ENCODE assay signal across 9 cellular contexts in the genomic region with DNA sequence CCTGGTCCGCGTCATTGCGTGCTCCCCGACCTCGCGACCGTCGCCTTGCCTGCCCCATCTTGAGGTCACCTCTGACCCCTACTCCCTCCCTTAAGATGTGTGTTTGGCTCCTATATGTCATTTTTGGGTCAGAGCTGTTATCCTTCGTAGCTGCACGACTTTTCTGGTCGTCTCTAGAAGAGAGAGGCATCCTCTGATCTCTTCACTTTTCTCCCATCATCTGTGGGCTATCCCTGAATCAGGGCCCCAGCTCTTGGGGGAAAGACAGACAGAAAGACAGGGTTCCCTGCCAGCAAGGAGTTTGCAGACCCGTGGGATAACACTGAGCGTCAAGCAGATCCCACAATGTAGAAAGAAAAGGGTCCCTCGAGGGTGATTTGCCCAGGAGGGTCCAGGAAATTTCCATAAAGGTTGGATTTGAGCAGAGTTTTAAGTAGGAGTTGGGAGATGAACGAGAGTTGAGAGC. TPM values are rescaled to one million over a fixed set of nuclear protein-coding genes. Genes with fewer than 3 reads are reported as not detected.
A peak's percentile ranks its signal among the peaks of the same experiment; 100 is the strongest.
DNase-seq lines count a peak whose midpoint lies in the region; ATAC-seq and TF ChIP-seq lines count a peak whose summit lies in the region.
"Had no signal": no experiment of that assay in that cellular context is flagged by ENCODE, and none has a peak within 500 bp of the region (broad histone marks: within the 10 kb centered on the region; RNA-seq: fewer than 3 reads in every experiment).

No MANE protein-coding gene starts in this region.

- intact Hi-C loops in A673 (cut with micrococcal nuclease; ENCODE audit: unreplicated experiment): loop anchor here (5.0 kb wide), 1 partner anchor 475 kb away; no protein-coding TSS in a partner anchor
- intact Hi-C loops in IMR-90 (cut with micrococcal nuclease): loop anchor here (5.0 kb wide), 2 partner anchors 210 to 585 kb away; a partner anchor contains a TSS

- BruUV-seq in A673 (replicated peaks; lab: Mats Ljungman, UMichigan) (no TSS peak), IMR-90 (replicated peaks; lab: Mats Ljungman, UMichigan) (no TSS peak)

- POLR2A ChIA-PET in A673 (lab: Charles Lee; ENCODE audit: low non-redundant PET): no interaction called here
- POLR2A ChIA-PET in IMR-90 (lab: Charles Lee; ENCODE audit: unreplicated experiment): no interaction called here

- 56% methylated on average over 4 of the region's 15 CpGs; no CpG with 5 or more reads in 1 of the 2 experiments for WGBS in IMR-90 (ENCODE audit: extremely low coverage in 2 of 2, insufficient read length in 1 of 2), 2 experiments

- TF ChIP-seq POLR2A in IMR-90 (IDR thresholded peaks at IDR 0.05; ENCODE audit: low read depth, low read length): no peak

- peak overlapping the region; percentile 89 for H3K14ac ChIP-seq in IMR-90 (replicated peaks; ENCODE audit: low read depth, low read length)

- CTCF ChIA-PET in A673 (lab: Charles Lee): no interaction called here
- CTCF ChIA-PET in IMR-90 (lab: Yijun Ruan, JAX): no interaction called here

- dilution Hi-C loops in IMR-90 (cut with HindIII; ENCODE audit: low sequenced_read_pairs, unreplicated experiment): no loop called here

- H4K91ac ChIP-seq in IMR-90 (ENCODE audit: insufficient read depth, low read depth, low read length): peak overlapping the region; percentile 85

- H2BK20ac ChIP-seq in IMR-90 (ENCODE audit: low read depth, low read length): no peak overlapping the region

- H3K9me1 ChIP-seq in IMR-90 (ENCODE audit: insufficient read depth, low read length): peaks cover 25% of the 10 kb centered on the region

- H3K56ac ChIP-seq in IMR-90 (ENCODE audit: extremely low read depth, insufficient read depth, low read length): peak overlapping the region; percentile 66

- DNase-seq in A673 (ENCODE audit: low spot score) (no peak), IMR-90 (no peak), cardiac fibroblast (ENCODE audit: low read depth in 2 of 2) (no peak), islet precursor cell (no peak)

- no peak overlapping the region for H2BK15ac ChIP-seq in IMR-90 (ENCODE audit: low read depth, low read length)

- H3K27ac ChIP-seq in A673 (ENCODE audit: low read depth, low read length, poor library complexity, severe bottlenecking) (peak overlapping the region; percentile 88), IMR-90 (ENCODE audit: insufficient read depth, low read length) (peak overlapping the region; percentile 67), muscle layer of duodenum (ENCODE audit: low read length) (peak overlapping the region; percentile 88)

- in situ Hi-C loops in IMR-90 (cut with MboI; ENCODE audit: low sequenced_read_pairs): loop anchor here (10.0 kb wide), 1 partner anchor 512 kb away; no protein-coding TSS in a partner anchor

- H2AK5ac ChIP-seq in IMR-90 (ENCODE audit: low read depth, low read length): peak overlapping the region; percentile 96

- H2BK5ac ChIP-seq in IMR-90 (ENCODE audit: low read depth, low read length, poor library complexity, severe bottlenecking): peak overlapping the region; percentile 62

- peaks cover 23 to 47% of the 10 kb centered on the region in 2 experiments for H3K79me1 ChIP-seq in IMR-90 (ENCODE audit: low read depth in 1 of 2, low read length in 2 of 2)

- H3K18ac ChIP-seq in IMR-90 (ENCODE audit: low read depth, low read length): 0 out of 2 replicates have a peak overlapping the region, but pooled peaks have one; percentile 0

- no peaks in the 10 kb centered on the region for H3K36me3 ChIP-seq in A673 (ENCODE audit: insufficient read depth, low read length, poor library complexity, severe bottlenecking)
- 0 out of 2 replicates have a peak, but pooled peaks cover 2% of the 10 kb centered on the region for H3K36me3 ChIP-seq in IMR-90 (ENCODE audit: control insufficient read depth, insufficient read depth, low read length)
- H3K36me3 ChIP-seq in muscle layer of duodenum (ENCODE audit: control insufficient read depth in 1 of 2, insufficient read depth in 2 of 2, low read length in 2 of 2): no peaks in the 10 kb centered on the region

- TF ChIP-seq RAD21 in IMR-90 (IDR thresholded peaks at IDR 0.05; ENCODE audit: low read length): no peak

- peaks cover 21% of the 10 kb centered on the region for H4K20me1 ChIP-seq in IMR-90 (ENCODE audit: insufficient read depth, low read length)

- peak overlapping the region; percentile 88 for H2AK9ac ChIP-seq in IMR-90 (replicated peaks; ENCODE audit: low read depth, low read length, poor library complexity)

- peak overlapping the region; percentile 89 for H2AFZ ChIP-seq in IMR-90 (replicated peaks; ENCODE audit: low read length, poor library complexity)

- H3K23ac ChIP-seq in IMR-90 (ENCODE audit: low read depth, low read length): peak overlapping the region; percentile 96

- peak overlapping the region; percentile 95 for H3K4ac ChIP-seq in IMR-90 (ENCODE audit: low read depth, low read length)

- peak overlapping the region; percentile 81 for H3K9ac ChIP-seq in IMR-90 (ENCODE audit: low read depth, low read length)

- H4K5ac ChIP-seq in IMR-90 (ENCODE audit: low read depth, low read length): peak overlapping the region; percentile 82

- H3K4me3 ChIP-seq in A673 (ENCODE audit: low read depth, low read length, poor library complexity, severe bottlenecking): peak overlapping the region; percentile 69
- peak overlapping the region; percentile 75 for H3K4me3 ChIP-seq in IMR-90 (ENCODE audit: insufficient read depth, low read depth, low read length)
- peak overlapping the region; percentile 96 for H3K4me3 ChIP-seq in cardiac fibroblast (replicated peaks in 1 of 2; ENCODE audit: low read depth in 2 of 2, low read length in 2 of 2)
- H3K4me3 ChIP-seq in muscle layer of duodenum (ENCODE audit: low read depth in 1 of 2, low read length in 2 of 2): peak overlapping the region; percentile 90 to 99

- H3K9me3 ChIP-seq in A673 (ENCODE audit: low read depth, low read length, poor library complexity, severe bottlenecking) (no peaks in the 10 kb centered on the region), IMR-90 (ENCODE audit: control insufficient read depth, insufficient read depth, low read length) (no peaks in the 10 kb centered on the region), muscle layer of duodenum (ENCODE audit: control insufficient read depth in 1 of 2, low read length in 2 of 2) (no peaks in the 10 kb centered on the region)

- peak overlapping the region; percentile 91 to 96 for H4K8ac ChIP-seq in IMR-90 (ENCODE audit: low read depth in 2 of 2, low read length in 2 of 2)

- H3K27me3 ChIP-seq in A673 (replicated peaks; ENCODE audit: insufficient read depth, low read depth, low read length, poor library complexity) (no peaks in the 10 kb centered on the region), IMR-90 (ENCODE audit: control insufficient read depth, insufficient read depth, low read length) (no peaks in the 10 kb centered on the region), muscle layer of duodenum (ENCODE audit: low read depth, low read length) (no peaks in the 10 kb centered on the region)

- H2BK120ac ChIP-seq in IMR-90 (ENCODE audit: low read depth, low read length): 0 out of 2 replicates have a peak overlapping the region, but pooled peaks have one; percentile 21

- H3K4me1 ChIP-seq in A673 (ENCODE audit: insufficient read depth, low read length, poor library complexity, severe bottlenecking) (peaks cover 21% of the 10 kb centered on the region), IMR-90 (ENCODE audit: control insufficient read depth, insufficient read depth, low read length) (peaks cover 11% of the 10 kb centered on the region), muscle layer of duodenum (ENCODE audit: control insufficient read depth in 1 of 2, insufficient read depth in 2 of 2, low read length in 2 of 2) (peaks cover 21 to 30% of the 10 kb centered on the region in 2 donors)

- H3K4me2 ChIP-seq in IMR-90 (ENCODE audit: low read depth, low read length): peak overlapping the region; percentile 97

- ATAC-seq in IMR-90 (ENCODE audit: low read depth): no peak
- no peak for ATAC-seq in GM18867 (IDR thresholded peaks at IDR 0.05; ENCODE audit: unreplicated experiment)
- ATAC-seq in GM18909 (IDR thresholded peaks at IDR 0.05; ENCODE audit: poor library complexity, unreplicated experiment): no peak
- no peak for ATAC-seq in HG02759 (IDR thresholded peaks at IDR 0.05; ENCODE audit: unreplicated experiment)

- TF ChIP-seq CTCF in A673 (conservative IDR thresholded peaks at IDR 0.05; ENCODE audit: low read depth, low read length) (no peak), IMR-90 (conservative IDR thresholded peaks at IDR 0.05; ENCODE audit: low read depth, low read length) (no peak), cardiac fibroblast (IDR thresholded peaks at IDR 0.05; ENCODE audit: low read depth, low read length) (no peak)

TF ChIP-seq in IMR-90, 13 proteins besides CTCF, POLR2A, EP300 and RAD21 (continues in another document):
- no peak for TF ChIP-seq FOS (IDR thresholded peaks at IDR 0.05; ENCODE audit: low read depth, low read length)
- no peak for TF ChIP-seq MAFK (IDR thresholded peaks at IDR 0.05; ENCODE audit: low read depth, low read length)
- no peak for TF ChIP-seq MAZ (IDR thresholded peaks at IDR 0.05; ENCODE audit: borderline replicate concordance, low read depth, low read length)
- TF ChIP-seq, protein P1, sequence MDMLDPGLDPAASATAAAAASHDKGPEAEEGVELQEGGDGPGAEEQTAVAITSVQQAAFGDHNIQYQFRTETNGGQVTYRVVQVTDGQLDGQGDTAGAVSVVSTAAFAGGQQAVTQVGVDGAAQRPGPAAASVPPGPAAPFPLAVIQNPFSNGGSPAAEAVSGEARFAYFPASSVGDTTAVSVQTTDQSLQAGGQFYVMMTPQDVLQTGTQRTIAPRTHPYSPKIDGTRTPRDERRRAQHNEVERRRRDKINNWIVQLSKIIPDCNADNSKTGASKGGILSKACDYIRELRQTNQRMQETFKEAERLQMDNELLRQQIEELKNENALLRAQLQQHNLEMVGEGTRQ (IDR thresholded peaks at IDR 0.05; ENCODE audit: low read depth, low read length): no peak
- TF ChIP-seq SMC3 (IDR thresholded peaks at IDR 0.05; ENCODE audit: low read depth, low read length): no peak
- TF ChIP-seq BHLHE40 (IDR thresholded peaks at IDR 0.05; ENCODE audit: low read depth, low read length): no peak

RNA-seq across cellular contexts. Expression of a gene that starts 0.6 kb away (rescaled TPM):
- 30.3 and 31.6 TPM in 2 replicates for total RNA-seq in A673 (2021)
- total RNA-seq in IMR-90 (2012; rRNA removed): 20.8 and 28.0 TPM in 2 replicates
- 12.6 and 15.3 TPM in 2 replicates for polyA plus RNA-seq in IMR-90 (2012; rRNA removed)
- 5.5 and 6.1 TPM in 2 replicates for polyA plus RNA-seq in IMR-90 (2012; cell fraction: cytosol; rRNA removed)
- polyA plus RNA-seq in IMR-90 (2012; cell fraction: nucleus; rRNA removed; ENCODE audit: low replicate concordance): 6.5 and 20.3 TPM in 2 replicates

RNA-seq across cellular contexts. Expression of a gene that starts 16.2 kb away (rescaled TPM):
- total RNA-seq in A673 (2021) (1.1 and 1.2 TPM in 2 replicates), IMR-90 (2012; rRNA removed) (under 0.01 TPM in 2 replicates)
- polyA plus RNA-seq in IMR-90 (2012; rRNA removed): 0.17 and 0.31 TPM in 2 replicates
- polyA plus RNA-seq in IMR-90 (2012; cell fraction: cytosol; rRNA removed): 0.40 TPM in 2 replicates
- polyA plus RNA-seq in IMR-90 (2012; cell fraction: nucleus; rRNA removed; ENCODE audit: low replicate concordance): 1.1 and 1.4 TPM in 2 replicates
- total RNA-seq: T-helper 2 cell treated with Interferon-gamma antibody and Interleukin-4, amounts not matched to agents 100 ng/mL and 5 ng/mL, for 36 hours had no signal
